In genomic region chr10:102648889-102649752, GRCh38 we compare ENCODE assay signal across 9 cellular contexts. TPM values are rescaled to one million over a fixed set of nuclear protein-coding genes. Genes with fewer than 3 reads are reported as not detected.
DNase-seq lines count a peak whose midpoint lies in the region; ATAC-seq, FAIRE-seq and TF ChIP-seq lines count a peak whose summit lies in the region.
"Had no signal": no experiment of that assay in that cellular context is flagged by ENCODE, and none has a peak within 500 bp of the region (broad histone marks: within the 10 kb centered on the region; RNA-seq: fewer than 3 reads in every experiment).

No MANE protein-coding gene starts in this region.

- TF ChIP-seq POLR2A in upper lobe of left lung (IDR thresholded peaks at IDR 0.05): no peak

- peak overlapping the region; percentile 5 for H3K4me3 ChIP-seq in colonic mucosa
- H3K4me3 ChIP-seq in mucosa of stomach (ENCODE audit: low read length): peak overlapping the region; percentile 6
- peak overlapping the region in 3 of 4 donors; percentile 12 to 97 (median 72) for H3K4me3 ChIP-seq in upper lobe of left lung

- H3K9ac ChIP-seq in colonic mucosa (ENCODE audit: low read depth in 2 of 2, low read length in 2 of 2) (peak overlapping the region; percentile 12 to 100), mucosa of stomach (ENCODE audit: low read length) (peak overlapping the region; percentile 56)

- no peaks in the 10 kb centered on the region for H3K36me3 ChIP-seq in colonic mucosa
- peaks cover 11% of the 10 kb centered on the region for H3K36me3 ChIP-seq in mucosa of stomach (ENCODE audit: control insufficient read depth, insufficient read depth, low read length)
- peaks cover 0 to 29% (median 18%) of the 10 kb centered on the region in 4 donors for H3K36me3 ChIP-seq in upper lobe of left lung

- H3K4me1 ChIP-seq in colonic mucosa: peaks cover 35% of the 10 kb centered on the region
- H3K4me1 ChIP-seq in mucosa of stomach (ENCODE audit: control insufficient read depth, insufficient read depth, low read length): peaks cover 72% of the 10 kb centered on the region
- peaks cover 70 to 77% (median 73%) of the 10 kb centered on the region in 4 donors for H3K4me1 ChIP-seq in upper lobe of left lung

- H3K9me3 ChIP-seq in colonic mucosa (no peaks in the 10 kb centered on the region), mucosa of stomach (ENCODE audit: control insufficient read depth, low read length) (no peaks in the 10 kb centered on the region), upper lobe of left lung (no peaks in the 10 kb centered on the region)

- H3K27me3 ChIP-seq in colonic mucosa: no peaks in the 10 kb centered on the region
- no peaks in the 10 kb centered on the region for H3K27me3 ChIP-seq in mucosa of stomach (ENCODE audit: control insufficient read depth, insufficient read depth, low read length)
- no peaks in the 10 kb centered on the region for H3K27me3 ChIP-seq in upper lobe of left lung

- DNase-seq in stimulated activated CD4-positive, alpha-beta T cell treated with anti-CD3 and anti-CD28 coated beads, Interleukin-4, amount 100 ng/mL, for 24 hours: peak; percentile 33
- no peak for DNase-seq in stimulated activated CD4-positive, alpha-beta T cell treated with anti-CD3 and anti-CD28 coated beads, Interleukin-4, amount 100 ng/mL, for 1 hour
- no peak for DNase-seq in colonic mucosa
- peak in 1 of 2 donors; percentile 78 for DNase-seq in upper lobe of left lung
- DNase-seq in HTR-8/SVneo (ENCODE audit: insufficient read length, low spot score): no peak

- TF ChIP-seq EP300 in upper lobe of left lung (IDR thresholded peaks at IDR 0.05): no peak

- WGBS in upper lobe of left lung, 2 donors: 14 to 25% methylated on average over 17 to 24 of the region's 25 CpGs

- H3K27ac ChIP-seq in colonic mucosa (peak overlapping the region; percentile 11), upper lobe of left lung (peak overlapping the region; percentile 69 to 100 (median 99))

- no peak for TF ChIP-seq CTCF in colonic mucosa (IDR thresholded peaks at IDR 0.05)
- peak in 1 of 6 experiments; percentile 10 for TF ChIP-seq CTCF in upper lobe of left lung (IDR thresholded peaks at IDR 0.05)

- ATAC-seq in upper lobe of left lung (ENCODE audit: low FRiP score in 2 of 2) (no peak), HG02938 (IDR thresholded peaks at IDR 0.05; ENCODE audit: unreplicated experiment) (no peak)
- no peak for ATAC-seq in activated CD4-positive, CD25-positive, alpha-beta regulatory T cell treated with anti-CD3 and anti-CD28 coated beads, Interleukin-2, amount 50 U/mL, for 24 hours

- intact Hi-C loops in colonic mucosa (cut with DNase I): no loop called here

- FAIRE-seq in HTR-8/SVneo (lab: Jason Lieb, UNC): no peak
- FAIRE-seq: G401.6 had no signal

RNA-seq across cellular contexts. Expression of gene TRIM8, which starts 4.8 kb away (rescaled TPM):
- 10 to 100 TPM; 64.9 to 79.6 TPM for total RNA-seq in colonic mucosa
- total RNA-seq in upper lobe of left lung: 100 to 1,000 TPM; 162 to 279 (median 177) TPM

Comparison
In these comparisons a context has a peak if more than half of its experiments do, and no peak if none do; other contexts are left out.
1. H3K4me3 ChIP-seq: peak in every context shown above with its lines; median percentile 72 in upper lobe of left lung; 6 in mucosa of stomach; 5 in colonic mucosa.